Comparison of ENCODE assay signal across 2 cellular contexts in the genomic region with DNA sequence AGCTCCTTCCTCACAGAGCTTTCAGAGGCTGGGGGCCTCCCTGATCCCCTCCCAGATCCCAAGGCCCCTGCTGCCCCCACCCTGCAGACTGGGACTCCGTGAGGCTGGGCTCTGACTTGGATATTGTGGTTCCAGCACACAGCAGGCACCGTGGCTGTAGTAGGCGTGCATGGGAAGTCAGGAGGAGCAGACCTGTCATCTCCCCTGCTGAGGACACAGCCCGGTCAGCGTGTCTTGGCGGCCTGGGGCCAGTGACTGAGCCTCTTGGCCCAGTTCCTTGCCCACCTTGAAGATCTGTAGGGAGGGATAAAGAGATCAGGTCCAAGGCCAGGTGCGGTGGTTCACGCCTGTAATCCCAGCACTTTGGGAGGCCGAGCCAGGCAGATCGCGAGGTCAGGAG.
TF ChIP-seq lines count a peak whose summit lies in the region.

No MANE protein-coding gene starts in this region.

TF ChIP-seq in HepG2, 621 proteins besides CTCF, POLR2A, EP300 and RAD21:
- TF ChIP-seq ZNF816 (CRISPR knock-in tag; IDR thresholded peaks at IDR 0.05; ENCODE audit: borderline replicate concordance) (no peak), MED8 (CRISPR knock-in tag; IDR thresholded peaks at IDR 0.05; ENCODE audit: insufficient replicate concordance) (no peak), ZFAT (CRISPR knock-in tag; conservative IDR thresholded peaks at IDR 0.05) (no peak), HHEX (CRISPR knock-in tag; IDR thresholded peaks at IDR 0.05) (no peak), ZNF766 (CRISPR knock-in tag; IDR thresholded peaks at IDR 0.05; ENCODE audit: borderline replicate concordance) (no peak), FOXK1 (CRISPR knock-in tag; IDR thresholded peaks at IDR 0.05; ENCODE audit: borderline replicate concordance, low read depth) (no peak), ZNF225 (CRISPR knock-in tag; IDR thresholded peaks at IDR 0.05) (no peak), JUN (CRISPR knock-in tag; IDR thresholded peaks at IDR 0.05) (no peak), MAFK (conservative IDR thresholded peaks at IDR 0.05 in 1 of 2, IDR thresholded peaks at IDR 0.05 in 1 of 2; ENCODE audit: low read length in 2 of 2) (no peak), ZMAT3 (CRISPR knock-in tag; conservative IDR thresholded peaks at IDR 0.05) (no peak), MAFG (CRISPR knock-in tag; IDR thresholded peaks at IDR 0.05) (no peak), ARHGAP35 (CRISPR knock-in tag; IDR thresholded peaks at IDR 0.05; ENCODE audit: borderline replicate concordance) (no peak), HMG20B (CRISPR knock-in tag; conservative IDR thresholded peaks at IDR 0.05) (no peak), ZFP41 (CRISPR knock-in tag; IDR thresholded peaks at IDR 0.05; ENCODE audit: borderline replicate concordance) (no peak), TBX3 (IDR thresholded peaks at IDR 0.05; ENCODE audit: borderline replicate concordance) (no peak)
- TF ChIP-seq, protein P1, sequence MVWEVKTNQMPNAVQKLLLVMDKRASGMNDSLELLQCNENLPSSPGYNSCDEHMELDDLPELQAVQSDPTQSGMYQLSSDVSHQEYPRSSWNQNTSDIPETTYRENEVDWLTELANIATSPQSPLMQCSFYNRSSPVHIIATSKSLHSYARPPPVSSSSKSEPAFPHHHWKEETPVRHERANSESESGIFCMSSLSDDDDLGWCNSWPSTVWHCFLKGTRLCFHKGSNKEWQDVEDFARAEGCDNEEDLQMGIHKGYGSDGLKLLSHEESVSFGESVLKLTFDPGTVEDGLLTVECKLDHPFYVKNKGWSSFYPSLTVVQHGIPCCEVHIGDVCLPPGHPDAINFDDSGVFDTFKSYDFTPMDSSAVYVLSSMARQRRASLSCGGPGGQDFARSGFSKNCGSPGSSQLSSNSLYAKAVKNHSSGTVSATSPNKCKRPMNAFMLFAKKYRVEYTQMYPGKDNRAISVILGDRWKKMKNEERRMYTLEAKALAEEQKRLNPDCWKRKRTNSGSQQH (CRISPR knock-in tag; IDR thresholded peaks at IDR 0.05; ENCODE audit: low read depth) = no peak

TF ChIP-seq in K562, 482 proteins besides CTCF, POLR2A, EP300 and RAD21:
- TF ChIP-seq SAFB2 (IDR thresholded peaks at IDR 0.05; ENCODE audit: borderline replicate concordance, low read depth, low read length, severe bottlenecking) = no peak
- TF ChIP-seq, protein P2, sequence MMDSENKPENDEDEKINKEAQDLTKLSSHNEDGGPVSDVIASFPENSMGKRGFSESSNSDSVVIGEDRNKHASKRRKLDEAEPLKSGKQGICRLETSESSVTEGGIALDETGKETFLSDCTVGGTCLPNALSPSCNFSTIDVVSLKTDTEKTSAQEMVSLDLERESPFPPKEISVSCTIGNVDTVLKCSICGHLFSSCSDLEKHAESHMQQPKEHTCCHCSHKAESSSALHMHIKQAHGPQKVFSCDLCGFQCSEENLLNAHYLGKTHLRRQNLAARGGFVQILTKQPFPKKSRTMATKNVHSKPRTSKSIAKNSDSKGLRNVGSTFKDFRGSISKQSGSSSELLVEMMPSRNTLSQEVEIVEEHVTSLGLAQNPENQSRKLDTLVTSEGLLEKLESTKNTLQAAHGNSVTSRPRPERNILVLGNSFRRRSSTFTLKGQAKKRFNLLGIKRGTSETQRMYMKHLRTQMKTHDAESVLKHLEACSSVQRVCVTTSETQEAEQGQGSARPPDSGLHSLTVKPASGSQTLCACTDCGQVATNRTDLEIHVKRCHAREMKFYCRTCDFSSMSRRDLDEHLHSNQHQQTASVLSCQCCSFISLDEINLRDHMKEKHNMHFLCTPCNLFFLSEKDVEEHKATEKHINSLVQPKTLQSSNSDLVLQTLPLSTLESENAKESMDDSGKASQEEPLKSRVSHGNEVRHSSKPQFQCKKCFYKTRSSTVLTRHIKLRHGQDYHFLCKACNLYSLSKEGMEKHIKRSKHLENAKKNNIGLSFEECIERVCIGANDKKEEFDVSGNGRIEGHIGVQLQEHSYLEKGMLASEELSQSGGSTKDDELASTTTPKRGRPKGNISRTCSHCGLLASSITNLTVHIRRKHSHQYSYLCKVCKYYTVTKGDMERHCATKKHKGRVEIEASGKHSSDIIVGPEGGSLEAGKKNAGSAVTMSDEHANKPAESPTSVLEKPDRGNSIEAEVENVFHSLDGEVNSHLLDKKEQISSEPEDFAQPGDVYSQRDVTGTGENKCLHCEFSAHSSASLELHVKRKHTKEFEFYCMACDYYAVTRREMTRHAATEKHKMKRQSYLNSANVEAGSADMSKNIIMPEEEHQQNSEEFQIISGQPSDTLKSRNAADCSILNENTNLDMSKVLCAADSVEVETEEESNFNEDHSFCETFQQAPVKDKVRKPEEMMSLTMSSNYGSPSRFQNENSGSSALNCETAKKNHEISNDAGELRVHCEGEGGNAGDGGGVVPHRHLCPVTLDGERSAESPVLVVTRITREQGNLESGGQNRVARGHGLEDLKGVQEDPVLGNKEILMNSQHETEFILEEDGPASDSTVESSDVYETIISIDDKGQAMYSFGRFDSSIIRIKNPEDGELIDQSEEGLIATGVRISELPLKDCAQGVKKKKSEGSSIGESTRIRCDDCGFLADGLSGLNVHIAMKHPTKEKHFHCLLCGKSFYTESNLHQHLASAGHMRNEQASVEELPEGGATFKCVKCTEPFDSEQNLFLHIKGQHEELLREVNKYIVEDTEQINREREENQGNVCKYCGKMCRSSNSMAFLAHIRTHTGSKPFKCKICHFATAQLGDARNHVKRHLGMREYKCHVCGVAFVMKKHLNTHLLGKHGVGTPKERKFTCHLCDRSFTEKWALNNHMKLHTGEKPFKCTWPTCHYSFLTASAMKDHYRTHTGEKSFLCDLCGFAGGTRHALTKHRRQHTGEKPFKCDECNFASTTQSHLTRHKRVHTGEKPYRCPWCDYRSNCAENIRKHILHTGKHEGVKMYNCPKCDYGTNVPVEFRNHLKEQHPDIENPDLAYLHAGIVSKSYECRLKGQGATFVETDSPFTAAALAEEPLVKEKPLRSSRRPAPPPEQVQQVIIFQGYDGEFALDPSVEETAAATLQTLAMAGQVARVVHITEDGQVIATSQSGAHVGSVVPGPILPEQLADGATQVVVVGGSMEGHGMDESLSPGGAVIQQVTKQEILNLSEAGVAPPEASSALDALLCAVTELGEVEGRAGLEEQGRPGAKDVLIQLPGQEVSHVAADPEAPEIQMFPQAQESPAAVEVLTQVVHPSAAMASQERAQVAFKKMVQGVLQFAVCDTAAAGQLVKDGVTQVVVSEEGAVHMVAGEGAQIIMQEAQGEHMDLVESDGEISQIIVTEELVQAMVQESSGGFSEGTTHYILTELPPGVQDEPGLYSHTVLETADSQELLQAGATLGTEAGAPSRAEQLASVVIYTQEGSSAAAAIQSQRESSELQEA (IDR thresholded peaks at IDR 0.05; ENCODE audit: low read depth) = no peak
- no peak for TF ChIP-seq KDM2B (CRISPR knock-in tag; IDR thresholded peaks at IDR 0.05)
- no peak for TF ChIP-seq HCFC1 (IDR thresholded peaks at IDR 0.05; ENCODE audit: low read depth, low read length)
- TF ChIP-seq DACH1 (IDR thresholded peaks at IDR 0.05; ENCODE audit: partially characterized antibody) = no peak
- TF ChIP-seq, protein P3, sequence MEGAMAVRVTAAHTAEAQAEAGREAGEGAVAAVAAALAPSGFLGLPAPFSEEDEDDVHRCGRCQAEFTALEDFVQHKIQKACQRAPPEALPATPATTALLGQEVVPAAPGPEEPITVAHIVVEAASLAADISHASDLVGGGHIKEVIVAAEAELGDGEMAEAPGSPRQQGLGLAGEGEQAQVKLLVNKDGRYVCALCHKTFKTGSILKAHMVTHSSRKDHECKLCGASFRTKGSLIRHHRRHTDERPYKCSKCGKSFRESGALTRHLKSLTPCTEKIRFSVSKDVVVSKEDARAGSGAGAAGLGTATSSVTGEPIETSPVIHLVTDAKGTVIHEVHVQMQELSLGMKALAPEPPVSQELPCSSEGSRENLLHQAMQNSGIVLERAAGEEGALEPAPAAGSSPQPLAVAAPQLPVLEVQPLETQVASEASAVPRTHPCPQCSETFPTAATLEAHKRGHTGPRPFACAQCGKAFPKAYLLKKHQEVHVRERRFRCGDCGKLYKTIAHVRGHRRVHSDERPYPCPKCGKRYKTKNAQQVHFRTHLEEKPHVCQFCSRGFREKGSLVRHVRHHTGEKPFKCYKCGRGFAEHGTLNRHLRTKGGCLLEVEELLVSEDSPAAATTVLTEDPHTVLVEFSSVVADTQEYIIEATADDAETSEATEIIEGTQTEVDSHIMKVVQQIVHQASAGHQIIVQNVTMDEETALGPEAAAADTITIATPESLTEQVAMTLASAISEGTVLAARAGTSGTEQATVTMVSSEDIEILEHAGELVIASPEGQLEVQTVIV (CRISPR knock-in tag; IDR thresholded peaks at IDR 0.05; ENCODE audit: borderline replicate concordance) = no peak
- no peak for TF ChIP-seq BRF1 (IDR thresholded peaks at IDR 0.05; ENCODE audit: borderline replicate concordance, extremely low read depth, insufficient read length)
- TF ChIP-seq ZNF124 (CRISPR knock-in tag; IDR thresholded peaks at IDR 0.05) = no peak
- no peak for TF ChIP-seq EP400 (IDR thresholded peaks at IDR 0.05)
- TF ChIP-seq, protein P4, sequence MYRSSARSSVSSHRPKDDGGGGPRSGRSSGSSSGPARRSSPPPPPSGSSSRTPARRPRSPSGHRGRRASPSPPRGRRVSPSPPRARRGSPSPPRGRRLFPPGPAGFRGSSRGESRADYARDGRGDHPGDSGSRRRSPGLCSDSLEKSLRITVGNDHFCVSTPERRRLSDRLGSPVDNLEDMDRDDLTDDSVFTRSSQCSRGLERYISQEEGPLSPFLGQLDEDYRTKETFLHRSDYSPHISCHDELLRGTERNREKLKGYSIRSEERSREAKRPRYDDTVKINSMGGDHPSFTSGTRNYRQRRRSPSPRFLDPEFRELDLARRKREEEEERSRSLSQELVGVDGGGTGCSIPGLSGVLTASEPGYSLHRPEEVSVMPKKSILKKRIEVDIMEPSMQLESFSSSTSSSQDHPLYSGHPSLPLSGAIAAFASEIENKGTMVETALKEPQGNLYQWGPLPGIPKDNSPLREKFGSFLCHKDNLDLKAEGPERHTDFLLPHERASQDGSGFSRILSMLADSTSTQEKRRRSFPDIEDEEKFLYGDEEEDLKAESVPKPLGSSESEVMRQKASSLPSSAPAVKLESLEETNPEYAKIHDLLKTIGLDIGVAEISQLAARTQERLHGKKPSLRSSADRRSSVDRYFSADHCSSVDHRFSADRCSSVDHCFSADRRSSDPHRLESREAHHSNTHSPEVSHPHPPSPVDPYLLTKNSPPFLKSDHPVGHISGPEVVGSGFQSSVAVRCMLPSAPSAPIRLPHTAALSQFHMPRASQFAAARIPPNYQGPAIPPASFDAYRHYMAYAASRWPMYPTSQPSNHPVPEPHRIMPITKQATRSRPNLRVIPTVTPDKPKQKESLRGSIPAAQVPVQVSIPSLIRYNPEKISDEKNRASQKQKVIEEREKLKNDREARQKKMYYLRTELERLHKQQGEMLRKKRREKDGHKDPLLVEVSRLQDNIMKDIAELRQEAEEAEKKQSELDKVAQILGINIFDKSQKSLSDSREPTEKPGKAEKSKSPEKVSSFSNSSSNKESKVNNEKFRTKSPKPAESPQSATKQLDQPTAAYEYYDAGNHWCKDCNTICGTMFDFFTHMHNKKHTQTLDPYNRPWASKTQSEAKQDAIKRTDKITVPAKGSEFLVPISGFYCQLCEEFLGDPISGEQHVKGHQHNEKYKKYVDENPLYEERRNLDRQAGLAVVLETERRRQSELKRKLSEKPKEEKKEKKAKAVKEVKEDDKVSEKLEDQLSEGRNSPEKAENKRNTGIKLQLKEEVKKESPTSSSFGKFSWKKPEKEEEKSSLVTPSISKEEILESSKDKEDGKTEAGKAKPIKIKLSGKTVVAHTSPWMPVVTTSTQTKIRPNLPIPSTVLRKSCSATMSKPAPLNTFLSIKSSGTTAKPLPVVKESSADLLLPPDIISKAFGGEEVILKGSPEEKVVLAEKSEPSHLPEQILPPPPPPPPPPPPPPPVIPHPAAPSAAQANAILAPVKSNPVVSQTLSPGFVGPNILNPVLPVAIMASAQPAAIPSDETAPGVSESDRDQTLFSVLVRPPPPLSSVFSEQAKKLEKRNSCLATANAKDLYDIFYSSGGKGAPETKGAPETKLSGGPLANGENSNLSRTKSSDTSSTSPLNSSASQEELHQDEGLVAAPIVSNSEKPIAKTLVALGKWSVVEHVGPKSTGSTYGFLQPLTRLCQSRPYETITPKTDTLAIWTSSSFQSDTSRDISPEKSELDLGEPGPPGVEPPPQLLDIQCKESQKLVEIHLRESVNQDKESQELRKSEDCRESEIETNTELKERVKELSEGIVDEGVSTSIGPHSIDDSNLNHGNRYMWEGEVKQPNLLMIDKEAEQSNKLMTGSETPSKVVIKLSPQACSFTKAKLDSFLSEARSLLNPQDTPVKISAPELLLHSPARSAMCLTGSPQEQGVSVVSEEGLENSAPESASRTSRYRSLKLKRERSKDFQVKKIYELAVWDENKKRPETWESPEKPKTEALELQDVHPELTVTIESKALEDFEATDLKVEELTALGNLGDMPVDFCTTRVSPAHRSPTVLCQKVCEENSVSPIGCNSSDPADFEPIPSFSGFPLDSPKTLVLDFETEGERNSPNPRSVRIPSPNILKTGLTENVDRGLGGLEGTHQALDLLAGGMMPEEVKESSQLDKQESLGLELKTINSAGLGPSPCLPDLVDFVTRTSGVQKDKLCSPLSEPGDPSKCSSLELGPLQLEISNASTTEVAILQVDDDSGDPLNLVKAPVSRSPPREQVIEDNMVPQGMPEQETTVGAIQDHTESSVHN (IDR thresholded peaks at IDR 0.05; ENCODE audit: borderline replicate concordance in 1 of 2, low read depth in 1 of 2) = no peak
- TF ChIP-seq, protein P5, sequence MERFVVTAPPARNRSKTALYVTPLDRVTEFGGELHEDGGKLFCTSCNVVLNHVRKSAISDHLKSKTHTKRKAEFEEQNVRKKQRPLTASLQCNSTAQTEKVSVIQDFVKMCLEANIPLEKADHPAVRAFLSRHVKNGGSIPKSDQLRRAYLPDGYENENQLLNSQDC (CRISPR knock-in tag; IDR thresholded peaks at IDR 0.05) = no peak
- TF ChIP-seq, protein P6, sequence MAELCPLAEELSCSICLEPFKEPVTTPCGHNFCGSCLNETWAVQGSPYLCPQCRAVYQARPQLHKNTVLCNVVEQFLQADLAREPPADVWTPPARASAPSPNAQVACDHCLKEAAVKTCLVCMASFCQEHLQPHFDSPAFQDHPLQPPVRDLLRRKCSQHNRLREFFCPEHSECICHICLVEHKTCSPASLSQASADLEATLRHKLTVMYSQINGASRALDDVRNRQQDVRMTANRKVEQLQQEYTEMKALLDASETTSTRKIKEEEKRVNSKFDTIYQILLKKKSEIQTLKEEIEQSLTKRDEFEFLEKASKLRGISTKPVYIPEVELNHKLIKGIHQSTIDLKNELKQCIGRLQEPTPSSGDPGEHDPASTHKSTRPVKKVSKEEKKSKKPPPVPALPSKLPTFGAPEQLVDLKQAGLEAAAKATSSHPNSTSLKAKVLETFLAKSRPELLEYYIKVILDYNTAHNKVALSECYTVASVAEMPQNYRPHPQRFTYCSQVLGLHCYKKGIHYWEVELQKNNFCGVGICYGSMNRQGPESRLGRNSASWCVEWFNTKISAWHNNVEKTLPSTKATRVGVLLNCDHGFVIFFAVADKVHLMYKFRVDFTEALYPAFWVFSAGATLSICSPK (IDR thresholded peaks at IDR 0.05; ENCODE audit: borderline replicate concordance) = no peak
- no peak for TF ChIP-seq OTX1 (CRISPR knock-in tag; IDR thresholded peaks at IDR 0.05)
- no peak for TF ChIP-seq HNRNPL (IDR thresholded peaks at IDR 0.05; ENCODE audit: low read depth, low read length)
- no peak for TF ChIP-seq MTA3 (IDR thresholded peaks at IDR 0.05; ENCODE audit: borderline replicate concordance)
- TF ChIP-seq RBM34 (IDR thresholded peaks at IDR 0.05; ENCODE audit: borderline replicate concordance, insufficient read depth, low read length) = no peak
